Comparison of ENCODE assay signal across 9 cellular contexts in the genomic region with DNA sequence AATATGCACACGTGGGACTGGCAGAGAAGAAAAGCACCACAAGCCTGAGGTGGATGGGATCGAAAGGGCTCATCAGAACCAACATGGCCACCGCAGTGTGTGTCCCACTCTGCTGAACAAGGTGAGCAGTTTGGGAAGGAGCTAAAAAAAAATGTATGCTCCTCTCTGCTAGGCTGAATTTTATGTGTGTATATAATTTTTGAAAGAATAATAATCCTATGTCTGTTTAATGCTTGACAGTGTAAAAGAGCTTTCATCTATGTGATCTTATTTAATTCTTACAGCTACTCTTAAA. TPM values are rescaled to one million over a fixed set of nuclear protein-coding genes. Genes with fewer than 3 reads are reported as not detected.
DNase-seq lines count a peak whose midpoint lies in the region; ATAC-seq and TF ChIP-seq lines count a peak whose summit lies in the region.
"Had no signal": no experiment of that assay in that cellular context is flagged by ENCODE, and none has a peak within 500 bp of the region (broad histone marks: within the 10 kb centered on the region; RNA-seq: fewer than 3 reads in every experiment).

No MANE protein-coding gene starts in this region.

- H3K27me3 Mint-ChIP-seq in H9 (ENCODE audit: low read depth) = peaks cover 11% of the 10 kb centered on the region

- H3K4me3 ChIP-seq in breast epithelium (peak overlapping the region; percentile 38 to 68 (median 63)), tibial nerve (peak overlapping the region; percentile 26 to 62 (median 54))

- no peaks in the 10 kb centered on the region for H3K27me3 ChIP-seq in H9 (ENCODE audit: insufficient read depth, low read length)
- no peaks in the 10 kb centered on the region for H3K27me3 ChIP-seq in breast epithelium
- H3K27me3 ChIP-seq in tibial nerve = no peaks in the 10 kb centered on the region

- H2BK12ac ChIP-seq in H9 (ENCODE audit: insufficient read length, low read depth, low read length) = no peak overlapping the region

- DNase-seq in H9 = no peak
- no peak for DNase-seq in RWPE1 (ENCODE audit: low spot score)
- DNase-seq in breast epithelium (ENCODE audit: low spot score in 2 of 2) = no peak
- peak; percentile 48 for DNase-seq in midbrain (lab: John Stamatoyannopoulos, UW)
- no peak for DNase-seq in tibial nerve (ENCODE audit: low spot score in 2 of 2)
- DNase-seq in MV-4-11 (lab: John Stamatoyannopoulos, UW) = no peak

- peaks cover 0 to 2% (median 0%) of the 10 kb centered on the region in 3 experiments; a peak in 1 of 7 replicates for H3K36me3 Mint-ChIP-seq in H9 (ENCODE audit: insufficient read depth in 1 of 3, low read depth in 3 of 3)

- no CpG with 5 or more reads among the region's 3 CpGs for WGBS in H9 (ENCODE audit: extremely low coverage, insufficient read length, low lambda C conversion rate)
- WGBS in tibial nerve, 2 donors = 15 to 22% methylated on average over 3 of the region's 3 CpGs

- no peaks in the 10 kb centered on the region for H3K79me2 ChIP-seq in H9 (ENCODE audit: insufficient read depth, low read length)

- ATAC-seq in GM21381 (IDR thresholded peaks at IDR 0.05; ENCODE audit: unreplicated experiment) (no peak), GM18498 (IDR thresholded peaks at IDR 0.05; ENCODE audit: unreplicated experiment) (no peak)

- H3K27ac ChIP-seq in H9 (ENCODE audit: insufficient read length, low read depth, low read length) = no peak overlapping the region
- H3K27ac ChIP-seq in RWPE1 = peak overlapping the region; percentile 89
- peak overlapping the region; percentile 97 to 98 for H3K27ac ChIP-seq in breast epithelium
- peak overlapping the region; percentile 93 to 99 (median 96) for H3K27ac ChIP-seq in tibial nerve

- no peaks in the 10 kb centered on the region for H3K9me3 ChIP-seq in H9 (ENCODE audit: control insufficient read depth, low read depth, low read length)
- H3K9me3 ChIP-seq in breast epithelium = no peaks in the 10 kb centered on the region
- H3K9me3 ChIP-seq in tibial nerve = no peaks in the 10 kb centered on the region

- H3K9ac ChIP-seq in H9 (ENCODE audit: extremely low read depth, insufficient read length, low read length) = peak overlapping the region; percentile 56

- no peak overlapping the region for H3K56ac ChIP-seq in H9 (ENCODE audit: insufficient read length, low read depth, low read length)

- intact Hi-C loops in breast epithelium (cut with DNase I; ENCODE audit: low total_unique reads) = no loop called here

- H3K4me1 ChIP-seq in H9 (ENCODE audit: insufficient read depth, low read length) (no peaks in the 10 kb centered on the region; the same call in 1 of the 2 replicates), breast epithelium (peaks cover 9 to 11% of the 10 kb centered on the region in 2 donors), tibial nerve (peaks cover 0 to 52% (median 33%) of the 10 kb centered on the region in 4 donors)

- H4K8ac ChIP-seq in H9 (replicated peaks; ENCODE audit: insufficient read length, low read depth, low read length) = no peak overlapping the region

- no peak overlapping the region for H3T11ph ChIP-seq in H9 (ENCODE audit: low read length)

- no peak overlapping the region for H2BK5ac ChIP-seq in H9 (ENCODE audit: insufficient read length, low read length)

- H3K4me2 ChIP-seq in H9 (ENCODE audit: insufficient read depth, insufficient read length, low read length) = peak overlapping the region; percentile 86

- TF ChIP-seq POLR2A in breast epithelium (IDR thresholded peaks at IDR 0.05) (no peak), tibial nerve (IDR thresholded peaks at IDR 0.05) (no peak)

- H3K23me2 ChIP-seq in H9 (ENCODE audit: insufficient read length, low read depth, low read length, poor library complexity, severe bottlenecking) = peaks cover 12% of the 10 kb centered on the region

- H3K18ac ChIP-seq in H9 (ENCODE audit: insufficient read length, low read depth, low read length) = no peak overlapping the region

- peak overlapping the region in 2 of 3 experiments; percentile 76 to 91; a peak in 4 of 7 replicates for H3K27ac Mint-ChIP-seq in H9

- no peak overlapping the region for H2BK120ac ChIP-seq in H9 (ENCODE audit: low read depth, low read length, poor library complexity, severe bottlenecking)

- H3K36me3 ChIP-seq in breast epithelium (no peaks in the 10 kb centered on the region), tibial nerve (no peaks in the 10 kb centered on the region)

- H4K20me1 ChIP-seq in H9 (ENCODE audit: control insufficient read depth, insufficient read depth, insufficient read length) = no peaks in the 10 kb centered on the region

- H3K14ac ChIP-seq in H9 (ENCODE audit: insufficient read depth, low read length) = no peak overlapping the region

- H3K23ac ChIP-seq in H9 (ENCODE audit: insufficient read length, low read depth, low read length) = no peak overlapping the region

- no peak overlapping the region for H3K4ac ChIP-seq in H9 (ENCODE audit: low read depth, low read length)

- H4K5ac ChIP-seq in H9 (ENCODE audit: insufficient read length, low read depth, low read length) = no peak overlapping the region

- H3K79me1 ChIP-seq in H9 (ENCODE audit: insufficient read depth, low read depth, low read length, poor library complexity, severe bottlenecking) = no peaks in the 10 kb centered on the region

- no peak for TF ChIP-seq EP300 in tibial nerve (IDR thresholded peaks at IDR 0.05)

- TF ChIP-seq CTCF in H9 (conservative IDR thresholded peaks at IDR 0.05) (no peak), RWPE1 (conservative IDR thresholded peaks at IDR 0.05; ENCODE audit: low read depth) (no peak), breast epithelium (IDR thresholded peaks at IDR 0.05) (no peak), tibial nerve (IDR thresholded peaks at IDR 0.05) (no peak)

- POLR2A ChIA-PET in RWPE1 (lab: Yijun Ruan, JAX; ENCODE audit: low non-redundant PET) = interaction anchor here (0.5 kb wide), 1 partner anchor 12 kb away, joined by 4 read pairs; no protein-coding TSS in a partner anchor

- H2BK15ac ChIP-seq in H9 (ENCODE audit: low read depth, low read length) = no peak overlapping the region

- H2AK5ac ChIP-seq in H9 (ENCODE audit: insufficient read length, low read length) = no peak overlapping the region

- H2AFZ ChIP-seq in H9 (ENCODE audit: low read length) = no peak overlapping the region

- peaks cover 30 to 36% of the 10 kb centered on the region in 2 experiments for H3K4me1 Mint-ChIP-seq in H9

- peaks cover 3 to 4% of the 10 kb centered on the region in 2 experiments; a peak in 3 of 5 replicates for H3K9me3 Mint-ChIP-seq in H9

- H3K4me3 Mint-ChIP-seq in H9 = peak overlapping the region; percentile 84 to 92

- H2BK20ac ChIP-seq in H9 (ENCODE audit: low read depth, low read length, poor library complexity, severe bottlenecking) = no peak overlapping the region

- no peak overlapping the region for H4K91ac ChIP-seq in H9 (ENCODE audit: insufficient read length, low read depth, low read length)

- CTCF ChIA-PET in RWPE1 (lab: Yijun Ruan, JAX) = interaction anchor here (0.6 to 1.1 kb wide), 2 partner anchors 107 to 114 kb away, joined by 3 read pairs; no protein-coding TSS in a partner anchor

RNA-seq across cellular contexts. Expression of a gene that starts 14.2 kb away (rescaled TPM):
- total RNA-seq in H9 (2021) (19.6 and 20.7 TPM in 2 replicates), breast epithelium (10 to 100 TPM; 23.3 to 40.5 (median 30.0) TPM), tibial nerve (10 to 100 TPM; 42.8 to 90.8 (median 50.3) TPM)

RNA-seq across cellular contexts. Expression of a gene that starts 29.6 kb away (rescaled TPM):
- 0.09 TPM in 1 of 2 replicates, not detected in the other for total RNA-seq in H9 (2021)
- under 1 TPM in 1 of 3 donors, not detected in 2; 0.16 TPM for total RNA-seq in breast epithelium
- total RNA-seq in tibial nerve = not detected
- total RNA-seq: activated CD8-positive, alpha-beta memory T cell treated with anti-CD3 and anti-CD28 coated beads for 36 hours had no signal
